Comparison of ENCODE assay signal across 9 cellular contexts in genomic region chr14:61570188-61570960, GRCh38.
DNase-seq lines count a peak whose midpoint lies in the region; ATAC-seq and TF ChIP-seq lines count a peak whose summit lies in the region.
"Had no signal": no experiment of that assay in that cellular context is flagged by ENCODE, and none has a peak within 500 bp of the region (broad histone marks: within the 10 kb centered on the region; RNA-seq: fewer than 3 reads in every experiment).

No MANE protein-coding gene starts in this region.

- H3K27ac Mint-ChIP-seq in CD4-positive, alpha-beta memory T cell, result peak overlapping the region in 2 of 7 donors; percentile 57 to 76
- H3K27ac Mint-ChIP-seq in chondrocyte (ENCODE audit: unreplicated experiment), result peak overlapping the region; percentile 92
- no peak overlapping the region for H3K27ac Mint-ChIP-seq in natural killer cell

- POLR2A ChIA-PET in CD4-positive, alpha-beta memory T cell (lab: Charles Lee; ENCODE audit: partially characterized antibody), result interaction anchor here (0.9 to 1.1 kb wide), 2 partner anchors 12 to 94 kb away, joined by 3 read pairs; no protein-coding TSS in a partner anchor

- ATAC-seq in natural killer cell (no peak), HG02852 (IDR thresholded peaks at IDR 0.05; ENCODE audit: unreplicated experiment) (no peak), GM18873 (IDR thresholded peaks at IDR 0.05; ENCODE audit: low FRiP score, unreplicated experiment) (no peak)

- intact Hi-C loops in CD4-positive, alpha-beta memory T cell (cut with micrococcal nuclease), result no loop called here
- intact Hi-C loops in natural killer cell (cut with micrococcal nuclease), result no loop called here

- H3K36me3 ChIP-seq in CD4-positive, alpha-beta memory T cell (ENCODE audit: insufficient read depth, low read length), result no peaks in the 10 kb centered on the region

- H3K4me1 Mint-ChIP-seq in CD4-positive, alpha-beta memory T cell, result peaks cover 27 to 49% (median 40%) of the 10 kb centered on the region in 4 donors
- peaks cover 94% of the 10 kb centered on the region for H3K4me1 Mint-ChIP-seq in chondrocyte (ENCODE audit: low read depth)
- H3K4me1 Mint-ChIP-seq in natural killer cell, result peaks cover 26% of the 10 kb centered on the region in 2 donors

- no peaks in the 10 kb centered on the region for H3K9me3 ChIP-seq in CD4-positive, alpha-beta memory T cell (ENCODE audit: control insufficient read depth in 1 of 2, low read length in 2 of 2)

- TF ChIP-seq CTCF in chondrocyte (IDR thresholded peaks at IDR 0.05) (no peak), natural killer cell (IDR thresholded peaks at IDR 0.05) (no peak)

- H3K27ac ChIP-seq in CD4-positive, alpha-beta memory T cell (ENCODE audit: low read depth, low read length), result no peak overlapping the region

- H3K4me3 ChIP-seq in CD4-positive, alpha-beta memory T cell (ENCODE audit: low read length in 2 of 2), result no peak overlapping the region

- no peaks in the 10 kb centered on the region for H3K9me3 Mint-ChIP-seq in CD4-positive, alpha-beta memory T cell
- H3K9me3 Mint-ChIP-seq in chondrocyte (ENCODE audit: low read depth), result no peaks in the 10 kb centered on the region
- H3K9me3 Mint-ChIP-seq in natural killer cell, result no peaks in the 10 kb centered on the region

- no peaks in the 10 kb centered on the region for H3K36me3 Mint-ChIP-seq in CD4-positive, alpha-beta memory T cell
- H3K36me3 Mint-ChIP-seq in chondrocyte (ENCODE audit: low read depth), result no peaks in the 10 kb centered on the region
- H3K36me3 Mint-ChIP-seq in natural killer cell, result no peaks in the 10 kb centered on the region

- H3K27me3 ChIP-seq in CD4-positive, alpha-beta memory T cell (ENCODE audit: insufficient read depth, low read length), result no peaks in the 10 kb centered on the region

- H3K27me3 Mint-ChIP-seq in CD4-positive, alpha-beta memory T cell, result no peaks in the 10 kb centered on the region
- H3K27me3 Mint-ChIP-seq in chondrocyte (ENCODE audit: low read depth) (no peaks in the 10 kb centered on the region), natural killer cell (ENCODE audit: low read depth in 2 of 2) (peaks cover 29 to 31% of the 10 kb centered on the region in 2 donors)

- peak overlapping the region in 5 of 8 donors; percentile 11 to 81 (median 40) for H3K4me3 Mint-ChIP-seq in CD4-positive, alpha-beta memory T cell
- H3K4me3 Mint-ChIP-seq in chondrocyte (ENCODE audit: unreplicated experiment) (peak overlapping the region; percentile 23), natural killer cell (peak overlapping the region; percentile 70)

- CTCF ChIA-PET in CD4-positive, alpha-beta memory T cell (lab: Charles Lee; ENCODE audit: partially characterized antibody), result interaction anchor here (1.3 kb wide), 1 partner anchor 160 kb away, joined by 3 read pairs; no protein-coding TSS in a partner anchor

- peaks cover 39% of the 10 kb centered on the region for H3K4me1 ChIP-seq in CD4-positive, alpha-beta memory T cell (ENCODE audit: insufficient read depth, low read length)

- DNase-seq in CD4-positive, alpha-beta memory T cell, result no peak
- DNase-seq in LHCN-M2 (ENCODE audit: low read depth), result peak; percentile 91
- no peak for DNase-seq in chondrocyte (ENCODE audit: low spot score)
- no peak for DNase-seq in natural killer cell
- no peak for DNase-seq in A172 (ENCODE audit: low spot score)
- DNase-seq in cortex of kidney (lab: John Stamatoyannopoulos, UW), result no peak
- DNase-seq: SHP77 treated with DMSO at 0.1 percent for 48 hours had no signal
